In genomic region chr22:23143119-23143518, GRCh38 we compare ENCODE assay signal across 23 cellular contexts. TPM values are rescaled to one million over a fixed set of nuclear protein-coding genes. Genes with fewer than 3 reads are reported as not detected.
DNase-seq lines count a peak whose midpoint lies in the region; ATAC-seq and TF ChIP-seq lines count a peak whose summit lies in the region.
"Had no signal": no experiment of that assay in that cellular context is flagged by ENCODE, and none has a peak within 500 bp of the region (broad histone marks: within the 10 kb centered on the region; RNA-seq: fewer than 3 reads in every experiment).

No MANE protein-coding gene starts in this region.

- peaks cover 8% of the 10 kb centered on the region for H3K27me3 Mint-ChIP-seq in T-helper 1 cell treated with Interleukin-12 subunit alpha and Interleukin-12 subunit beta and Interleukin-4 antibody, amounts not matched to agents 30 μg/mL and 1 μg/mL, for 36 hours (ENCODE audit: low read depth)
- peaks cover 13% of the 10 kb centered on the region for H3K27me3 Mint-ChIP-seq in dendritic cell treated with granulocyte-macrophage colony-stimulating factor and Interleukin-4, amounts not matched to agents 40 ng/mL and 50 ng/mL, for 4 days
- H3K27me3 Mint-ChIP-seq in neural progenitor cell (ENCODE audit: insufficient read depth, low read depth) = peaks cover 3% of the 10 kb centered on the region

- TF ChIP-seq CTCF in DND-41 (IDR thresholded peaks at IDR 0.05; ENCODE audit: borderline replicate concordance, extremely low read depth, low read length, poor library complexity, severe bottlenecking) (no peak), neural progenitor cell (IDR thresholded peaks at IDR 0.05) (no peak), mucosa of descending colon (IDR thresholded peaks at IDR 0.05) (no peak)

- H3K79me2 ChIP-seq in DND-41 (ENCODE audit: insufficient read depth, low read length) = no peaks in the 10 kb centered on the region
- no peaks in the 10 kb centered on the region for H3K79me2 ChIP-seq in neural progenitor cell (ENCODE audit: low read depth)

- H3K4me2 ChIP-seq in DND-41 (ENCODE audit: insufficient read depth, low read length) (no peak overlapping the region), neural progenitor cell (no peak overlapping the region)

- H3K9ac ChIP-seq in DND-41 (ENCODE audit: low read depth, low read length) = no peak overlapping the region
- H3K9ac ChIP-seq in neural progenitor cell = no peak overlapping the region

- 0 out of 2 replicates have a peak overlapping the region, but pooled peaks have one; percentile 4 for H3K27ac ChIP-seq in DND-41 (ENCODE audit: low read length)
- H3K27ac ChIP-seq in neural progenitor cell = no peak overlapping the region
- H3K27ac ChIP-seq: heart left ventricle, PC-9 had no signal

- ATAC-seq in DND-41 (ENCODE audit: insufficient read depth, low read depth) = no peak
- ATAC-seq in mucosa of descending colon = no peak
- ATAC-seq: activated CD4-positive, CD25-positive, alpha-beta regulatory T cell treated with anti-CD3 and anti-CD28 coated beads, Interleukin-2, amount 50 U/mL, for 24 hours; heart left ventricle had no signal

- H3K4me1 Mint-ChIP-seq in T-helper 1 cell treated with Interleukin-12 subunit alpha and Interleukin-12 subunit beta and Interleukin-4 antibody, amounts not matched to agents 30 μg/mL and 1 μg/mL, for 36 hours (ENCODE audit: low read depth) = peaks cover 40% of the 10 kb centered on the region
- H3K4me1 Mint-ChIP-seq in dendritic cell treated with granulocyte-macrophage colony-stimulating factor and Interleukin-4, amounts not matched to agents 40 ng/mL and 50 ng/mL, for 4 days (ENCODE audit: low read depth) = peaks cover 39% of the 10 kb centered on the region
- H3K4me1 Mint-ChIP-seq in neural progenitor cell = peaks cover 61% of the 10 kb centered on the region

- H3K27ac Mint-ChIP-seq in T-helper 1 cell treated with Interleukin-12 subunit alpha and Interleukin-12 subunit beta and Interleukin-4 antibody, amounts not matched to agents 30 μg/mL and 1 μg/mL, for 36 hours = no peak overlapping the region
- H3K27ac Mint-ChIP-seq in dendritic cell treated with granulocyte-macrophage colony-stimulating factor and Interleukin-4, amounts not matched to agents 40 ng/mL and 50 ng/mL, for 4 days = peak overlapping the region; percentile 84
- peak overlapping the region; percentile 89 for H3K27ac Mint-ChIP-seq in neural progenitor cell

- intact Hi-C loops in dendritic cell treated with granulocyte-macrophage colony-stimulating factor and Interleukin-4, amounts not matched to agents 40 ng/mL and 50 ng/mL, for 4 days (cut with micrococcal nuclease) = no loop called here
- intact Hi-C loops in mucosa of descending colon (cut with DNase I, micrococcal nuclease) = no loop called here

- no peak for DNase-seq in T-helper 1 cell
- DNase-seq in DND-41 = no peak
- no peak for DNase-seq in neural progenitor cell (ENCODE audit: low spot score)
- no peak for DNase-seq in NOMO-1 treated with dmso at 0.1 percent for 144 hours (lab: John Stamatoyannopoulos, UW; ENCODE audit: unreplicated experiment)
- DNase-seq in NCI-H345 (lab: John Stamatoyannopoulos, UW) = no peak
- DNase-seq in mucosa of descending colon = no peak
- DNase-seq: activated CD8-positive, alpha-beta memory T cell treated with anti-CD3 and anti-CD28 coated beads, Interleukin-2, amount 50 U/mL, for 48 hours; activated naive CD4-positive, alpha-beta T cell treated with Interleukin-2 at 50 U/mL for 16 hours; GDM1; GOT3; NCI-H146; NCI-H2171 treated with DMSO at 0.1 percent for 48 hours; PC-9; stomach; T-helper 9 cell; upper lobe of left lung had no signal

- H3K36me3 ChIP-seq in DND-41 (ENCODE audit: insufficient read depth, low read length) = no peaks in the 10 kb centered on the region
- no peaks in the 10 kb centered on the region for H3K36me3 ChIP-seq in neural progenitor cell
- H3K36me3 ChIP-seq in mucosa of descending colon (ENCODE audit: low read depth) = no peaks in the 10 kb centered on the region
- H3K36me3 ChIP-seq: heart left ventricle, prostate gland, stomach, upper lobe of left lung had no signal

- H4K20me1 ChIP-seq in DND-41 (ENCODE audit: insufficient read depth, low read length) = no peaks in the 10 kb centered on the region
- no peaks in the 10 kb centered on the region for H4K20me1 ChIP-seq in neural progenitor cell (ENCODE audit: low read depth)

- no peaks in the 10 kb centered on the region for H3K9me3 Mint-ChIP-seq in T-helper 1 cell treated with Interleukin-12 subunit alpha and Interleukin-12 subunit beta and Interleukin-4 antibody, amounts not matched to agents 30 μg/mL and 1 μg/mL, for 36 hours
- no peaks in the 10 kb centered on the region for H3K9me3 Mint-ChIP-seq in dendritic cell treated with granulocyte-macrophage colony-stimulating factor and Interleukin-4, amounts not matched to agents 40 ng/mL and 50 ng/mL, for 4 days
- H3K9me3 Mint-ChIP-seq in neural progenitor cell = no peaks in the 10 kb centered on the region

- H3K27me3 ChIP-seq in DND-41 (ENCODE audit: insufficient read depth, low read length, poor library complexity) (no peaks in the 10 kb centered on the region), neural progenitor cell (peaks cover 4% of the 10 kb centered on the region)
- H3K27me3 ChIP-seq: stomach, upper lobe of left lung had no signal

- H3K36me3 Mint-ChIP-seq in T-helper 1 cell treated with Interleukin-12 subunit alpha and Interleukin-12 subunit beta and Interleukin-4 antibody, amounts not matched to agents 30 μg/mL and 1 μg/mL, for 36 hours (ENCODE audit: low read depth) = peaks cover 2% of the 10 kb centered on the region
- H3K36me3 Mint-ChIP-seq in dendritic cell treated with granulocyte-macrophage colony-stimulating factor and Interleukin-4, amounts not matched to agents 40 ng/mL and 50 ng/mL, for 4 days (ENCODE audit: low read depth) = no peaks in the 10 kb centered on the region
- H3K36me3 Mint-ChIP-seq in neural progenitor cell = peaks cover 5% of the 10 kb centered on the region

- peaks cover 25% of the 10 kb centered on the region for H3F3A ChIP-seq in neural progenitor cell (ENCODE audit: low read depth)

- peak overlapping the region; percentile 11 for H3K4me3 Mint-ChIP-seq in T-helper 1 cell treated with Interleukin-12 subunit alpha and Interleukin-12 subunit beta and Interleukin-4 antibody, amounts not matched to agents 30 μg/mL and 1 μg/mL, for 36 hours
- H3K4me3 Mint-ChIP-seq in dendritic cell treated with granulocyte-macrophage colony-stimulating factor and Interleukin-4, amounts not matched to agents 40 ng/mL and 50 ng/mL, for 4 days = no peak overlapping the region
- peak overlapping the region; percentile 12 for H3K4me3 Mint-ChIP-seq in neural progenitor cell

- H3K4me3 ChIP-seq in DND-41 (ENCODE audit: low read depth in 1 of 2, low read length in 2 of 2) = no peak overlapping the region
- no peak overlapping the region for H3K4me3 ChIP-seq in neural progenitor cell
- H3K4me3 ChIP-seq in mucosa of descending colon = no peak overlapping the region
- H3K4me3 ChIP-seq: PC-9, prostate gland had no signal

- H3K4me1 ChIP-seq in DND-41 (ENCODE audit: insufficient read depth, low read length) (peaks cover 34% of the 10 kb centered on the region), neural progenitor cell (peaks cover 14% of the 10 kb centered on the region), mucosa of descending colon (ENCODE audit: low read depth) (peaks cover 22% of the 10 kb centered on the region)

- H2AFZ ChIP-seq in DND-41 (ENCODE audit: low read depth, low read length) (no peak overlapping the region), neural progenitor cell (replicated peaks) (no peak overlapping the region)
- H2AFZ ChIP-seq: PC-9 had no signal

- H3K9me3 ChIP-seq in DND-41 (ENCODE audit: insufficient read depth, low read length, severe bottlenecking) (no peaks in the 10 kb centered on the region), neural progenitor cell (ENCODE audit: low read depth) (no peaks in the 10 kb centered on the region), mucosa of descending colon (no peaks in the 10 kb centered on the region)
- H3K9me3 ChIP-seq: heart left ventricle, prostate gland, stomach, upper lobe of left lung had no signal

RNA-seq across cellular contexts. Expression of gene RSPH14, which starts 1.3 kb away (rescaled TPM):
- total RNA-seq in neural progenitor cell (ENCODE audit: low replicate concordance) (0.43 and 2.0 TPM in 2 replicates), mucosa of descending colon (under 1 TPM in 2 of 3 donors, not detected in 1; 0.54 to 0.58 TPM)
- total RNA-seq: heart left ventricle, M059J, myocyte, stomach had no signal

RNA-seq across cellular contexts. Expression of gene RAB36, which starts 2.2 kb away (rescaled TPM):
- total RNA-seq in neural progenitor cell (ENCODE audit: low replicate concordance) (2.1 and 2.9 TPM in 2 replicates), mucosa of descending colon (1 to 10 TPM; 1.0 to 6.4 (median 1.2) TPM)

RNA-seq across cellular contexts. Expression of gene BCR, which starts 37.2 kb away (rescaled TPM):
- 35.5 and 36.0 TPM in 2 replicates for total RNA-seq in neural progenitor cell (ENCODE audit: low replicate concordance)
- total RNA-seq in mucosa of descending colon = 10 to 100 TPM; 43.6 to 56.0 (median 49.5) TPM
